In genomic region chr22:19398680-19399079, GRCh38 we compare ENCODE assay signal across 18 cellular contexts.
"Had no signal": no experiment of that assay in that cellular context is flagged by ENCODE, and none has a peak within 500 bp of the region (broad histone marks: within the 10 kb centered on the region; RNA-seq: fewer than 3 reads in every experiment).

No MANE protein-coding gene starts in this region.

- H3K4me1 ChIP-seq: pancreas had no signal

- H3K4me1 Mint-ChIP-seq: neural crest cell had no signal

- H3K27me3 Mint-ChIP-seq: naive thymus-derived CD4-positive, alpha-beta T cell; progenitor cell of endocrine pancreas; type B pancreatic cell had no signal

- H3K4me3 Mint-ChIP-seq: naive thymus-derived CD4-positive, alpha-beta T cell; neural crest cell; type B pancreatic cell had no signal

- H3K27me3 ChIP-seq: dorsolateral prefrontal cortex, hepatocyte, pancreas had no signal

- DNase-seq: cortex of kidney; dorsolateral prefrontal cortex; effector CD8-positive, alpha-beta T cell; foreskin melanocyte; head of caudate nucleus; kidney glomerular epithelial cell; mammary epithelial cell; naive thymus-derived CD4-positive, alpha-beta T cell; nucleus accumbens; pancreas; right cardiac atrium; small intestine; stimulated activated CD4-positive, alpha-beta T cell treated with anti-CD3 and anti-CD28 coated beads, Interleukin-12 subunit alpha, Interleukin-12 subunit beta, amount 100 ng/mL, for 4 hours; stimulated activated naive CD4-positive, alpha-beta T cell treated with Interleukin-2 at 50 U/mL for 16 hours had no signal

- H3K9me3 ChIP-seq: pancreas had no signal

- H3K9me3 Mint-ChIP-seq: naive thymus-derived CD4-positive, alpha-beta T cell; neural crest cell; type B pancreatic cell had no signal

- H3K4me3 ChIP-seq: dorsolateral prefrontal cortex, hepatocyte, pancreas had no signal

- H3K27ac ChIP-seq: hepatocyte, pancreas had no signal

- H3K27ac Mint-ChIP-seq: progenitor cell of endocrine pancreas, type B pancreatic cell had no signal
